Comparison of ENCODE assay signal across 9 cellular contexts in the genomic region with DNA sequence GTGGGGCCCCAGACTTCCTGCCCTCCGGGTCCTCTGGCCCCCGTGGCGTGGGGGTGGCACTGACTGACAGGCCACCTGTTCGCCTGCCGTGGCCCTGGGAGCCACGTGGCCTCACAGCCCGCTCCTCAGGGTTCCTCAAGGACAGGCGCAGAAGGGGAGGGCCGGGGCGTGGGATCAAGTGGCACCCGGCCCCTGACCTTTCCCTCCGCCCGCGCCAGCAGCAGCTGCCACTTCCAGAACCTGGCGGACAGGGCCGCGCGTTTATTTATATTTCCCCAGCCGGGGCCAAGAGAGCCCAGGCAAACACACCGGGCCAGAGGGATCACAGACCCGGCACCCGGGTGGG.
DNase-seq lines count a peak whose midpoint lies in the region; ATAC-seq, FAIRE-seq and TF ChIP-seq lines count a peak whose summit lies in the region.
"Had no signal": no experiment of that assay in that cellular context is flagged by ENCODE, and none has a peak within 500 bp of the region (broad histone marks: within the 10 kb centered on the region; RNA-seq: fewer than 3 reads in every experiment).

No MANE protein-coding gene starts in this region.

- TF ChIP-seq CTCF in A549 (IDR thresholded peaks at IDR 0.05) (no peak), OCI-LY1 (IDR thresholded peaks at IDR 0.05; ENCODE audit: low read length) (no peak), fibroblast of pulmonary artery (IDR thresholded peaks at IDR 0.05; ENCODE audit: low read length, missing control alignments) (no peak), osteoblast (IDR thresholded peaks at IDR 0.05; ENCODE audit: extremely low read depth, low read depth, low read length) (no peak)

- H3K4me3 ChIP-seq in A549: peak overlapping the region; percentile 79
- peak overlapping the region; percentile 66 for H3K4me3 ChIP-seq in OCI-LY1 (ENCODE audit: low read depth, low read length, poor library complexity, severe bottlenecking)
- peak overlapping the region; percentile 66 for H3K4me3 ChIP-seq in fibroblast of pulmonary artery (replicated peaks; ENCODE audit: low read depth, low read length)
- H3K4me3 ChIP-seq in osteoblast (ENCODE audit: insufficient read depth, low read length): peak overlapping the region; percentile 92

- H4K20me1 ChIP-seq in OCI-LY1 (ENCODE audit: insufficient read depth, low read length) (no peaks in the 10 kb centered on the region), osteoblast (ENCODE audit: insufficient read depth, low read length) (peaks cover 36% of the 10 kb centered on the region)

- no peak for TF ChIP-seq EP300 in A549 (IDR thresholded peaks at IDR 0.05)

- DNase-seq in A549 (ENCODE audit: low read depth in 1 of 2, low spot score in 1 of 2) (no peak), fibroblast of pulmonary artery (ENCODE audit: low read depth) (no peak), osteoblast (ENCODE audit: insufficient read length, low spot score, missing footprints) (no peak), NCI-H526 treated with DMSO at 0.1 percent for 48 hours (lab: John Stamatoyannopoulos, UW) (no peak), HuH-7 (ENCODE audit: low spot score) (no peak), frontal cortex (ENCODE audit: low spot score in 2 of 2) (no peak), NCI-H2171 (lab: John Stamatoyannopoulos, UW) (no peak)
- DNase-seq: NCI-H2227 treated with DMSO at 0.1 percent for 48 hours had no signal

- ATAC-seq in A549: no peak

- H3K27me3 ChIP-seq in OCI-LY1 (ENCODE audit: insufficient read depth, low read length): no peaks in the 10 kb centered on the region
- no peaks in the 10 kb centered on the region for H3K27me3 ChIP-seq in osteoblast (ENCODE audit: insufficient read depth, low read length)

- H3K4me1 ChIP-seq in A549 (peaks cover 69% of the 10 kb centered on the region), OCI-LY1 (ENCODE audit: insufficient read depth, low read length, severe bottlenecking) (peaks cover 49% of the 10 kb centered on the region), osteoblast (ENCODE audit: insufficient read depth, low read length) (peaks cover 73% of the 10 kb centered on the region)

- H3K4me2 ChIP-seq in A549: peak overlapping the region; percentile 97
- peak overlapping the region; percentile 74 for H3K4me2 ChIP-seq in OCI-LY1 (ENCODE audit: low read length)
- peak overlapping the region; percentile 96 for H3K4me2 ChIP-seq in osteoblast (ENCODE audit: insufficient read depth, low read length)

- FAIRE-seq in A549 (lab: Jason Lieb, UNC): no peak
- no peak for FAIRE-seq in frontal cortex (lab: Jason Lieb, UNC)

- whole genome bisulfite sequencing in A549 (ENCODE audit: missing lambda C conversion rate): 0% methylated on average over 1 of the region's 22 CpGs

- TF ChIP-seq POLR2A in A549 (IDR thresholded peaks at IDR 0.05; ENCODE audit: low read length): no peak

- no peaks in the 10 kb centered on the region for H3K9me2 ChIP-seq in OCI-LY1 (ENCODE audit: low read depth, low read length)

- H3F3A ChIP-seq in OCI-LY1 (ENCODE audit: insufficient read depth, low read length): peaks cover 7% of the 10 kb centered on the region; the same call in 1 of the 2 replicates

- TF ChIP-seq RAD21 in A549 (conservative IDR thresholded peaks at IDR 0.05 in 1 of 2, IDR thresholded peaks at IDR 0.05 in 1 of 2): peak in 1 of 2 experiments; percentile 17; a peak in 1 of 5 replicates

- H3K27ac ChIP-seq in A549: peak overlapping the region; percentile 99 to 100
- H3K27ac ChIP-seq in OCI-LY1 (ENCODE audit: low read depth, low read length, poor library complexity, severe bottlenecking): peak overlapping the region; percentile 43
- H3K27ac ChIP-seq in osteoblast (ENCODE audit: low read depth, low read length): peak overlapping the region; percentile 66

- POLR2A ChIA-PET in A549 (lab: Yijun Ruan, JAX): interaction anchor here (3.8 kb wide), 1 partner anchor 18 kb away, joined by 18 read pairs; no protein-coding TSS in a partner anchor

- H3K79me2 ChIP-seq in OCI-LY1 (ENCODE audit: insufficient read depth, low read length): no peaks in the 10 kb centered on the region
- H3K79me2 ChIP-seq in osteoblast (ENCODE audit: insufficient read depth, low read length): peaks cover 63% of the 10 kb centered on the region

- H2AFZ ChIP-seq in OCI-LY1 (ENCODE audit: low read length) (no peak overlapping the region), osteoblast (ENCODE audit: low read length) (no peak overlapping the region)

- H3K36me3 ChIP-seq in OCI-LY1 (ENCODE audit: insufficient read depth, low read length) (peaks cover 6% of the 10 kb centered on the region; the same call in 1 of the 2 replicates), osteoblast (ENCODE audit: insufficient read depth, low read length) (peaks cover 23% of the 10 kb centered on the region)

- H3K9ac ChIP-seq in OCI-LY1 (ENCODE audit: low read length): peak overlapping the region; percentile 66; the same call in 1 of the 2 replicates

- CTCF ChIA-PET in A549 (lab: Yijun Ruan, JAX): interaction anchor here (1.0 to 9.0 kb wide), 6 partner anchors 8 to 384 kb away, joined by 3 to 100 read pairs (median 6); no protein-coding TSS in a partner anchor

- H3K9me3 ChIP-seq in A549 (no peaks in the 10 kb centered on the region), OCI-LY1 (ENCODE audit: low read length) (no peaks in the 10 kb centered on the region), osteoblast (ENCODE audit: low read depth, low read length) (no peaks in the 10 kb centered on the region)

TF ChIP-seq in A549, 52 proteins besides CTCF, POLR2A, EP300 and RAD21:
- TF ChIP-seq ESRRA (IDR thresholded peaks at IDR 0.05; ENCODE audit: borderline replicate concordance, low read length) (no peak), USF2 (IDR thresholded peaks at IDR 0.05) (peak; percentile 9; the same call in 1 of the 2 replicates), MYC (IDR thresholded peaks at IDR 0.05; ENCODE audit: borderline replicate concordance, low read length) (peak; percentile 54; the same call in 1 of the 2 replicates), FOSB (CRISPR knock-in tag; IDR thresholded peaks at IDR 0.05) (0 out of 2 replicates have a peak, but pooled peaks have one; percentile 41), EHF (CRISPR knock-in tag; IDR thresholded peaks at IDR 0.05) (0 out of 2 replicates have a peak, but pooled peaks have one; percentile 60), TFCP2L1 (CRISPR knock-in tag; IDR thresholded peaks at IDR 0.05) (peak; percentile 27; the same call in 1 of the 2 replicates), HOXA7 (CRISPR knock-in tag; IDR thresholded peaks at IDR 0.05) (0 out of 2 replicates have a peak, but pooled peaks have one; percentile 72), CBX8 (IDR thresholded peaks at IDR 0.05) (no peak), ATOH8 (CRISPR knock-in tag; IDR thresholded peaks at IDR 0.05; ENCODE audit: low read depth) (0 out of 2 replicates have a peak, but pooled peaks have one; percentile 49), HOXB13 (CRISPR knock-in tag; IDR thresholded peaks at IDR 0.05; ENCODE audit: low read depth) (peak; percentile 78; the same call in 1 of the 2 replicates), E2F6 (IDR thresholded peaks at IDR 0.05; ENCODE audit: borderline replicate concordance, low read depth) (peak; percentile 61), MAX (IDR thresholded peaks at IDR 0.05) (peak; percentile 95)
- TF ChIP-seq, protein P1, sequence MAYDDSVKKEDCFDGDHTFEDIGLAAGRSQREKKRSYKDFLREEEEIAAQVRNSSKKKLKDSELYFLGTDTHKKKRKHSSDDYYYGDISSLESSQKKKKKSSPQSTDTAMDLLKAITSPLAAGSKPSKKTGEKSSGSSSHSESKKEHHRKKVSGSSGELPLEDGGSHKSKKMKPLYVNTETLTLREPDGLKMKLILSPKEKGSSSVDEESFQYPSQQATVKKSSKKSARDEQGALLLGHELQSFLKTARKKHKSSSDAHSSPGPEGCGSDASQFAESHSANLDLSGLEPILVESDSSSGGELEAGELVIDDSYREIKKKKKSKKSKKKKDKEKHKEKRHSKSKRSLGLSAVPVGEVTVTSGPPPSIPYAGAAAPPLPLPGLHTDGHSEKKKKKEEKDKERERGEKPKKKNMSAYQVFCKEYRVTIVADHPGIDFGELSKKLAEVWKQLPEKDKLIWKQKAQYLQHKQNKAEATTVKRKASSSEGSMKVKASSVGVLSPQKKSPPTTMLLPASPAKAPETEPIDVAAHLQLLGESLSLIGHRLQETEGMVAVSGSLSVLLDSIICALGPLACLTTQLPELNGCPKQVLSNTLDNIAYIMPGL (CRISPR knock-in tag; IDR thresholded peaks at IDR 0.05; ENCODE audit: borderline replicate concordance): no peak

Comparison
In these comparisons a context has a peak if more than half of its experiments do, and no peak if none do; other contexts are left out.
1. H3K27ac ChIP-seq: peak in every context shown above with its lines; median percentile 100 in A549; 66 in osteoblast; 43 in OCI-LY1.